Comparison of ENCODE assay signal across 1 cellular context in the genomic region with DNA sequence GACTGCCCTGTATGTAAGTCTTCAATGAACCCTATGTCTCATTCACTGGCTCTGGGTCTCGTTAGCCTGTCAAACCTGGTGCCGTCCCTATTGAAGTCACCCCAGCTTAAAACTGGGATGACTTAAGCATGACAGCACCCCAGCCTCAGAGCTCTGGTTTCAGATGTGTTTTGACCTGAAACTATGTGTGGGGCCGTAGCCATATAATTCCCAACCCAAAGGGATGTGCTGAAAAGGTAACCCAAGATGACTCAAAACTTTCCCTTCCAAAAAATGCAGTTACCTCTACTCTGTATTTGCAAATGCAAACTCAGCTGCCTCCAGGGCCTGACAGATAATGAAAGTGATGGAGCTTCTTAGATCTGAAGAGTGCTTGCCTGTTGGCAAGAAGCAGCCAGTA.
TF ChIP-seq lines count a peak whose summit lies in the region.

No MANE protein-coding gene starts in this region.

TF ChIP-seq in GM12878, 131 proteins besides CTCF, POLR2A, EP300 and RAD21 (continued from another document):
- peak; percentile 78 for TF ChIP-seq ATF2 (IDR thresholded peaks at IDR 0.05; ENCODE audit: low read length)
- TF ChIP-seq IKZF1 (conservative IDR thresholded peaks at IDR 0.05): peak; percentile 93
- TF ChIP-seq JUNB (IDR thresholded peaks at IDR 0.05): peak; percentile 97
- peak; percentile 67 for TF ChIP-seq ATF7 (IDR thresholded peaks at IDR 0.05; ENCODE audit: low read depth)
- peak; percentile 83 for TF ChIP-seq BCL3 (IDR thresholded peaks at IDR 0.05; ENCODE audit: borderline replicate concordance, insufficient read depth, low read depth, low read length, poor library complexity, severe bottlenecking)
- no peak for TF ChIP-seq SPI1 (IDR thresholded peaks at IDR 0.05; ENCODE audit: borderline replicate concordance, insufficient read depth, low read depth, low read length)
- TF ChIP-seq ZNF384 (IDR thresholded peaks at IDR 0.05; ENCODE audit: borderline replicate concordance, low read depth, low read length): no peak
- peak; percentile 34; the same call in 1 of the 2 replicates for TF ChIP-seq CBFB (IDR thresholded peaks at IDR 0.05; ENCODE audit: low read depth)
- TF ChIP-seq SKIL (IDR thresholded peaks at IDR 0.05; ENCODE audit: low read depth, poor library complexity, severe bottlenecking): peak; percentile 23
- TF ChIP-seq JUND (IDR thresholded peaks at IDR 0.05; ENCODE audit: low read depth, low read length): 0 out of 2 replicates have a peak, but pooled peaks have one; percentile 24
- TF ChIP-seq, protein P1, sequence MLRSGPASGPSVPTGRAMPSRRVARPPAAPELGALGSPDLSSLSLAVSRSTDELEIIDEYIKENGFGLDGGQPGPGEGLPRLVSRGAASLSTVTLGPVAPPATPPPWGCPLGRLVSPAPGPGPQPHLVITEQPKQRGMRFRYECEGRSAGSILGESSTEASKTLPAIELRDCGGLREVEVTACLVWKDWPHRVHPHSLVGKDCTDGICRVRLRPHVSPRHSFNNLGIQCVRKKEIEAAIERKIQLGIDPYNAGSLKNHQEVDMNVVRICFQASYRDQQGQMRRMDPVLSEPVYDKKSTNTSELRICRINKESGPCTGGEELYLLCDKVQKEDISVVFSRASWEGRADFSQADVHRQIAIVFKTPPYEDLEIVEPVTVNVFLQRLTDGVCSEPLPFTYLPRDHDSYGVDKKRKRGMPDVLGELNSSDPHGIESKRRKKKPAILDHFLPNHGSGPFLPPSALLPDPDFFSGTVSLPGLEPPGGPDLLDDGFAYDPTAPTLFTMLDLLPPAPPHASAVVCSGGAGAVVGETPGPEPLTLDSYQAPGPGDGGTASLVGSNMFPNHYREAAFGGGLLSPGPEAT (IDR thresholded peaks at IDR 0.05; ENCODE audit: low read depth): peak; percentile 88
- TF ChIP-seq FOXM1 (IDR thresholded peaks at IDR 0.05; ENCODE audit: low read depth, low read length): peak; percentile 55; the same call in 1 of the 2 replicates
- peak; percentile 37; the same call in 1 of the 2 replicates for TF ChIP-seq NR2F1 (conservative IDR thresholded peaks at IDR 0.05)
- peak; percentile 84; the same call in 1 of the 2 replicates for TF ChIP-seq IRF4 (IDR thresholded peaks at IDR 0.05; ENCODE audit: low read depth, low read length)
- TF ChIP-seq RUNX3 (IDR thresholded peaks at IDR 0.05; ENCODE audit: low read length): peak; percentile 85
- peak; percentile 67 for TF ChIP-seq GATAD2B (conservative IDR thresholded peaks at IDR 0.05; ENCODE audit: low read depth)
- TF ChIP-seq ZBED1 (IDR thresholded peaks at IDR 0.05; ENCODE audit: borderline replicate concordance): peak; percentile 81; the same call in 1 of the 2 replicates
- TF ChIP-seq ZNF217 (IDR thresholded peaks at IDR 0.05): no peak
- peak; percentile 53; the same call in 1 of the 2 replicates for TF ChIP-seq NBN (IDR thresholded peaks at IDR 0.05)
- TF ChIP-seq CBX3 (IDR thresholded peaks at IDR 0.05; ENCODE audit: borderline replicate concordance, low read depth): no peak
- peak; percentile 33; the same call in 1 of the 2 replicates for TF ChIP-seq TCF7 (IDR thresholded peaks at IDR 0.05; ENCODE audit: borderline replicate concordance)
- TF ChIP-seq CBX5 (IDR thresholded peaks at IDR 0.05; ENCODE audit: low read depth): no peak
- TF ChIP-seq DPF2 (IDR thresholded peaks at IDR 0.05): peak; percentile 69
- peak; percentile 81 for TF ChIP-seq CREM (IDR thresholded peaks at IDR 0.05; ENCODE audit: low read depth)
- TF ChIP-seq MEF2B (IDR thresholded peaks at IDR 0.05; ENCODE audit: partially characterized antibody, poor library complexity, severe bottlenecking): peak; percentile 38
- 0 out of 2 replicates have a peak, but pooled peaks have one; percentile 6 for TF ChIP-seq SMC3 (IDR thresholded peaks at IDR 0.05; ENCODE audit: borderline replicate concordance, low read length)
- TF ChIP-seq PAX5 (IDR thresholded peaks at IDR 0.05; ENCODE audit: borderline replicate concordance, low read depth, low read length): peak; percentile 10; the same call in 1 of the 2 replicates
- 0 out of 2 replicates have a peak, but pooled peaks have one; percentile 58 for TF ChIP-seq MEF2A (IDR thresholded peaks at IDR 0.05; ENCODE audit: insufficient read depth, low read depth, low read length)
- no peak for TF ChIP-seq SREBF2 (IDR thresholded peaks at IDR 0.05; ENCODE audit: low read length)
- peak; percentile 50; the same call in 1 of the 2 replicates for TF ChIP-seq BCL11A (IDR thresholded peaks at IDR 0.05; ENCODE audit: low read depth, low read length)
- TF ChIP-seq EED (IDR thresholded peaks at IDR 0.05; ENCODE audit: low read depth): peak; percentile 100
- TF ChIP-seq, protein P2, sequence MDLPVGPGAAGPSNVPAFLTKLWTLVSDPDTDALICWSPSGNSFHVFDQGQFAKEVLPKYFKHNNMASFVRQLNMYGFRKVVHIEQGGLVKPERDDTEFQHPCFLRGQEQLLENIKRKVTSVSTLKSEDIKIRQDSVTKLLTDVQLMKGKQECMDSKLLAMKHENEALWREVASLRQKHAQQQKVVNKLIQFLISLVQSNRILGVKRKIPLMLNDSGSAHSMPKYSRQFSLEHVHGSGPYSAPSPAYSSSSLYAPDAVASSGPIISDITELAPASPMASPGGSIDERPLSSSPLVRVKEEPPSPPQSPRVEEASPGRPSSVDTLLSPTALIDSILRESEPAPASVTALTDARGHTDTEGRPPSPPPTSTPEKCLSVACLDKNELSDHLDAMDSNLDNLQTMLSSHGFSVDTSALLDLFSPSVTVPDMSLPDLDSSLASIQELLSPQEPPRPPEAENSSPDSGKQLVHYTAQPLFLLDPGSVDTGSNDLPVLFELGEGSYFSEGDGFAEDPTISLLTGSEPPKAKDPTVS (IDR thresholded peaks at IDR 0.05; ENCODE audit: low read depth, low read length): no peak
- peak in 1 of 2 experiments; percentile 30; a peak in 1 of 4 replicates for TF ChIP-seq BHLHE40 (IDR thresholded peaks at IDR 0.05; ENCODE audit: borderline replicate concordance in 1 of 2, low read depth in 2 of 2, low read length in 1 of 2)
- no peak for TF ChIP-seq BACH1 (IDR thresholded peaks at IDR 0.05; ENCODE audit: borderline replicate concordance)
- TF ChIP-seq CREB1 (IDR thresholded peaks at IDR 0.05; ENCODE audit: low read depth): peak; percentile 74
- TF ChIP-seq MTA2 (IDR thresholded peaks at IDR 0.05; ENCODE audit: low read depth): peak; percentile 77
- no peak for TF ChIP-seq SIX5 (IDR thresholded peaks at IDR 0.05; ENCODE audit: low read depth, low read length, severe bottlenecking)
- TF ChIP-seq, protein P3, sequence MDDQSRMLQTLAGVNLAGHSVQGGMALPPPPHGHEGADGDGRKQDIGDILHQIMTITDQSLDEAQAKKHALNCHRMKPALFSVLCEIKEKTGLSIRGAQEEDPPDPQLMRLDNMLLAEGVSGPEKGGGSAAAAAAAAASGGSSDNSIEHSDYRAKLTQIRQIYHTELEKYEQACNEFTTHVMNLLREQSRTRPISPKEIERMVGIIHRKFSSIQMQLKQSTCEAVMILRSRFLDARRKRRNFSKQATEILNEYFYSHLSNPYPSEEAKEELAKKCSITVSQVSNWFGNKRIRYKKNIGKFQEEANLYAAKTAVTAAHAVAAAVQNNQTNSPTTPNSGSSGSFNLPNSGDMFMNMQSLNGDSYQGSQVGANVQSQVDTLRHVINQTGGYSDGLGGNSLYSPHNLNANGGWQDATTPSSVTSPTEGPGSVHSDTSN (IDR thresholded peaks at IDR 0.05; ENCODE audit: insufficient replicate concordance, low read depth, low read length): no peak
- TF ChIP-seq NFIC (IDR thresholded peaks at IDR 0.05; ENCODE audit: low read depth, low read length): peak; percentile 90
- peak in 1 of 2 experiments; percentile 64; a peak in 1 of 4 replicates for TF ChIP-seq CEBPB (IDR thresholded peaks at IDR 0.05; ENCODE audit: borderline replicate concordance in 1 of 2, low read depth in 2 of 2, low read length in 2 of 2)
- peak; percentile 33; the same call in 1 of the 2 replicates for TF ChIP-seq PKNOX1 (IDR thresholded peaks at IDR 0.05)
